In genomic region chr7:26191974-26192479, GRCh38 we compare ENCODE assay signal across 1 cellular context.
TF ChIP-seq lines count a peak whose summit lies in the region.

No MANE protein-coding gene starts in this region.

TF ChIP-seq in K562, 482 proteins besides CTCF, POLR2A, EP300 and RAD21:
- TF ChIP-seq, protein P1, sequence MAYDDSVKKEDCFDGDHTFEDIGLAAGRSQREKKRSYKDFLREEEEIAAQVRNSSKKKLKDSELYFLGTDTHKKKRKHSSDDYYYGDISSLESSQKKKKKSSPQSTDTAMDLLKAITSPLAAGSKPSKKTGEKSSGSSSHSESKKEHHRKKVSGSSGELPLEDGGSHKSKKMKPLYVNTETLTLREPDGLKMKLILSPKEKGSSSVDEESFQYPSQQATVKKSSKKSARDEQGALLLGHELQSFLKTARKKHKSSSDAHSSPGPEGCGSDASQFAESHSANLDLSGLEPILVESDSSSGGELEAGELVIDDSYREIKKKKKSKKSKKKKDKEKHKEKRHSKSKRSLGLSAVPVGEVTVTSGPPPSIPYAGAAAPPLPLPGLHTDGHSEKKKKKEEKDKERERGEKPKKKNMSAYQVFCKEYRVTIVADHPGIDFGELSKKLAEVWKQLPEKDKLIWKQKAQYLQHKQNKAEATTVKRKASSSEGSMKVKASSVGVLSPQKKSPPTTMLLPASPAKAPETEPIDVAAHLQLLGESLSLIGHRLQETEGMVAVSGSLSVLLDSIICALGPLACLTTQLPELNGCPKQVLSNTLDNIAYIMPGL (CRISPR knock-in tag; IDR thresholded peaks at IDR 0.05): no peak
- TF ChIP-seq RBM22 (IDR thresholded peaks at IDR 0.05; ENCODE audit: low read depth, low read length, poor library complexity, severe bottlenecking) (no peak), SAP30 (IDR thresholded peaks at IDR 0.05; ENCODE audit: borderline replicate concordance, insufficient read depth, low read depth, low read length, poor library complexity, severe bottlenecking) (no peak), ZNF830 (CRISPR knock-in tag; IDR thresholded peaks at IDR 0.05) (no peak), ZSCAN32 (CRISPR knock-in tag; IDR thresholded peaks at IDR 0.05) (no peak), CREB5 (CRISPR knock-in tag; IDR thresholded peaks at IDR 0.05) (no peak), SIN3B (IDR thresholded peaks at IDR 0.05; ENCODE audit: low read depth) (no peak), NBN (IDR thresholded peaks at IDR 0.05; ENCODE audit: low read depth) (no peak), ESRRB (CRISPR knock-in tag; IDR thresholded peaks at IDR 0.05; ENCODE audit: borderline replicate concordance) (no peak), ZNF77 (CRISPR knock-in tag; IDR thresholded peaks at IDR 0.05) (no peak), CHD2 (IDR thresholded peaks at IDR 0.05; ENCODE audit: low read depth, low read length) (no peak), FUS (optimal IDR thresholded peaks at IDR 0.05; ENCODE audit: low read depth, low read length) (peak; percentile 68), RBM25 (IDR thresholded peaks at IDR 0.05; ENCODE audit: low read depth, low read length, severe bottlenecking) (no peak), PRDM10 (IDR thresholded peaks at IDR 0.05; ENCODE audit: partially characterized antibody) (no peak), ZC3H4 (CRISPR knock-in tag; IDR thresholded peaks at IDR 0.05; ENCODE audit: borderline replicate concordance) (no peak), TCF7L2 (IDR thresholded peaks at IDR 0.05; ENCODE audit: low read depth, low read length) (no peak), SMARCE1 (IDR thresholded peaks at IDR 0.05) (no peak), MCM5 (IDR thresholded peaks at IDR 0.05; ENCODE audit: low read depth) (no peak), RBM14 (IDR thresholded peaks at IDR 0.05; ENCODE audit: borderline replicate concordance, insufficient read depth, low read depth, low read length) (no peak), POLR2G (IDR thresholded peaks at IDR 0.05; ENCODE audit: low read depth, low read length) (peak; percentile 44), NCOA4 (IDR thresholded peaks at IDR 0.05; ENCODE audit: partially characterized antibody) (no peak), TGIF2 (CRISPR knock-in tag; IDR thresholded peaks at IDR 0.05) (no peak), ZBTB5 (IDR thresholded peaks at IDR 0.05) (no peak), ZFX (CRISPR knock-in tag; IDR thresholded peaks at IDR 0.05) (no peak), FOXP4 (CRISPR knock-in tag; IDR thresholded peaks at IDR 0.05; ENCODE audit: borderline replicate concordance) (no peak), ZNF79 (CRISPR knock-in tag; IDR thresholded peaks at IDR 0.05; ENCODE audit: low read depth) (no peak), BACH1 (tag; IDR thresholded peaks at IDR 0.05) (no peak), TEAD2 (tag; IDR thresholded peaks at IDR 0.05) (no peak), E2F6 (IDR thresholded peaks at IDR 0.05; ENCODE audit: borderline replicate concordance in 1 of 2, extremely low read depth in 1 of 2, insufficient read depth in 1 of 2, insufficient read length in 1 of 2, low read depth in 1 of 2, low read length in 1 of 2, poor library complexity in 1 of 2, severe bottlenecking in 1 of 2) (no peak), HNRNPL (IDR thresholded peaks at IDR 0.05; ENCODE audit: low read depth, low read length) (no peak), TFAM (CRISPR knock-in tag; conservative IDR thresholded peaks at IDR 0.05) (no peak), ETV1 (tag; conservative IDR thresholded peaks at IDR 0.05; ENCODE audit: low read depth) (no peak), POLR2H (tag; IDR thresholded peaks at IDR 0.05; ENCODE audit: low read depth) (peak; percentile 21; the same call in 1 of the 2 replicates), MYBL2 (IDR thresholded peaks at IDR 0.05; ENCODE audit: low read depth) (no peak), MYBL2 (CRISPR knock-in tag; IDR thresholded peaks at IDR 0.05; ENCODE audit: borderline replicate concordance) (no peak), CAMTA2 (CRISPR knock-in tag; conservative IDR thresholded peaks at IDR 0.05) (no peak), GTF2B (IDR thresholded peaks at IDR 0.05; ENCODE audit: extremely low read depth, insufficient read length) (no peak), CBFA2T3 (IDR thresholded peaks at IDR 0.05) (0 out of 2 replicates have a peak, but pooled peaks have one; percentile 3), EP400 (IDR thresholded peaks at IDR 0.05) (no peak), ZNF134 (CRISPR knock-in tag; conservative IDR thresholded peaks at IDR 0.05) (no peak), POLR2AphosphoS5 (IDR thresholded peaks at IDR 0.05; ENCODE audit: control insufficient read depth, insufficient read depth, low read depth, low read length) (0 out of 2 replicates have a peak, but pooled peaks have one; percentile 10), ZBTB43 (CRISPR knock-in tag; IDR thresholded peaks at IDR 0.05) (no peak), TEAD4 (IDR thresholded peaks at IDR 0.05; ENCODE audit: low read length) (peak; percentile 25; the same call in 1 of the 2 replicates), TEAD4 (CRISPR knock-in tag; IDR thresholded peaks at IDR 0.05; ENCODE audit: borderline replicate concordance) (no peak), DPF2 (IDR thresholded peaks at IDR 0.05) (no peak), SUPT5H (IDR thresholded peaks at IDR 0.05) (peak; percentile 10; the same call in 1 of the 2 replicates), FOXA1 (IDR thresholded peaks at IDR 0.05; ENCODE audit: borderline replicate concordance) (no peak), MEF2D (tag; conservative IDR thresholded peaks at IDR 0.05; ENCODE audit: low read depth) (no peak), ELF1 (tag; IDR thresholded peaks at IDR 0.05) (no peak), RBFOX2 (IDR thresholded peaks at IDR 0.05; ENCODE audit: low read depth, low read length) (peak; percentile 66), PML (IDR thresholded peaks at IDR 0.05; ENCODE audit: low read length) (0 out of 2 replicates have a peak, but pooled peaks have one; percentile 18), XRCC3 (IDR thresholded peaks at IDR 0.05) (no peak), SRSF7 (optimal IDR thresholded peaks at IDR 0.05; ENCODE audit: low read depth, low read length) (no peak), ZNF184 (CRISPR knock-in tag; IDR thresholded peaks at IDR 0.05) (no peak)
- TF ChIP-seq, protein P2, sequence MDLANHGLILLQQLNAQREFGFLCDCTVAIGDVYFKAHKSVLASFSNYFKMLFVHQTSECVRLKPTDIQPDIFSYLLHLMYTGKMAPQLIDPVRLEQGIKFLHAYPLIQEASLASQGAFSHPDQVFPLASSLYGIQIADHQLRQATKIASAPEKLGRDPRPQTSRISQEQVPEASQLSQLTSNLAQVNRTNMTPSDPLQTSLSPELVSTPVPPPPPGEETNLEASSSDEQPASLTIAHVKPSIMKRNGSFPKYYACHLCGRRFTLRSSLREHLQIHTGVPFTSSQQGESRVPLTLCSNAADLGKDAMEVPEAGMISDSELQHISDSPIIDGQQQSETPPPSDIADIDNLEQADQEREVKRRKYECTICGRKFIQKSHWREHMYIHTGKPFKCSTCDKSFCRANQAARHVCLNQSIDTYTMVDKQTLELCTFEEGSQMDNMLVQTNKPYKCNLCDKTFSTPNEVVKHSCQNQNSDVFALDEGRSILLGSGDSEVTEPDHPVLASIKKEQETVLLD (IDR thresholded peaks at IDR 0.05): no peak
